8 cellular contexts compared by ENCODE assay signal in genomic region chr2:219279151-219279915, GRCh38. TPM values are rescaled to one million over a fixed set of nuclear protein-coding genes. Genes with fewer than 3 reads are reported as not detected.
A peak's percentile ranks its signal among the peaks of the same experiment; 100 is the strongest.
DNase-seq lines count a peak whose midpoint lies in the region; ATAC-seq and TF ChIP-seq lines count a peak whose summit lies in the region.

DNAJB2 (plus strand) TSS chr2:219279366; CDS start chr2:219279834, 468 bp downstream.

- H3K36me3 Mint-ChIP-seq in endothelial cell (ENCODE audit: low read depth, unreplicated experiment) (peaks cover 19% of the 10 kb centered on the region), mesothelial cell of epicardium (peaks cover 10% of the 10 kb centered on the region)

- H3K27ac Mint-ChIP-seq in endothelial cell (ENCODE audit: unreplicated experiment) = peak within 1 kb of the TSS; percentile 96
- H3K27ac Mint-ChIP-seq in mesothelial cell of epicardium = peak within 1 kb of the TSS; percentile 95

- peaks cover 3% of the 10 kb centered on the region for H3K36me3 ChIP-seq in OCI-LY3 (replicated peaks; ENCODE audit: low read depth, low read length)

- H3K9ac ChIP-seq in OCI-LY3 (ENCODE audit: low read length) = peak within 1 kb of the TSS; percentile 88

- H2AFZ ChIP-seq in OCI-LY3 (ENCODE audit: low read depth, low read length) = peak within 1 kb of the TSS; percentile 82

- H3K4me3 ChIP-seq in OCI-LY3 (ENCODE audit: low read length) = peak within 1 kb of the TSS; percentile 90

- H3K4me1 Mint-ChIP-seq in endothelial cell (ENCODE audit: unreplicated experiment) (peaks cover 26% of the 10 kb centered on the region), mesothelial cell of epicardium (peaks cover 34% of the 10 kb centered on the region)

- H3K79me2 ChIP-seq in OCI-LY3 (ENCODE audit: low read length) = no peaks in the 10 kb centered on the region

- peak; percentile 98 for DNase-seq in D341Med (ENCODE audit: low spot score)
- DNase-seq in HuH-7 (ENCODE audit: low spot score) = peak; percentile 99
- peak; percentile 97 for DNase-seq in activated CD8-positive, alpha-beta memory T cell treated with anti-CD3 and anti-CD28 coated beads, Interleukin-2, amount 50 U/mL, for 48 hours
- DNase-seq in endothelial cell (ENCODE audit: low spot score) = peak; percentile 95
- DNase-seq in mesothelial cell of epicardium (ENCODE audit: low spot score in 2 of 2, unreplicated experiment in 2 of 2) = peak; percentile 96 to 97
- peak; percentile 100 for DNase-seq in stimulated activated CD8-positive, alpha-beta memory T cell treated with anti-CD3 and anti-CD28 coated beads, Interleukin-15, amount 100 ng/mL, for 48 hours (ENCODE audit: low read depth in 2 of 2)

- H3K4me1 ChIP-seq in OCI-LY3 (ENCODE audit: low read length) = peaks cover 11% of the 10 kb centered on the region

- H4K20me1 ChIP-seq in OCI-LY3 (ENCODE audit: insufficient read depth, low read length) = no peaks in the 10 kb centered on the region

- TF ChIP-seq CTCF in OCI-LY3 (IDR thresholded peaks at IDR 0.05; ENCODE audit: low read depth, low read length) (no peak), endothelial cell (IDR thresholded peaks at IDR 0.05; ENCODE audit: unreplicated experiment) (no peak), mesothelial cell of epicardium (IDR thresholded peaks at IDR 0.05; ENCODE audit: unreplicated experiment) (peak; percentile 12)

- H3K27me3 Mint-ChIP-seq in endothelial cell (ENCODE audit: unreplicated experiment) = peaks cover 15% of the 10 kb centered on the region
- H3K27me3 Mint-ChIP-seq in mesothelial cell of epicardium (ENCODE audit: low read depth) = no peaks in the 10 kb centered on the region

- H3K4me3 Mint-ChIP-seq in endothelial cell (ENCODE audit: unreplicated experiment) (peak within 1 kb of the TSS; percentile 91), mesothelial cell of epicardium (peak within 1 kb of the TSS; percentile 85)

- H3K4me2 ChIP-seq in OCI-LY3 (ENCODE audit: low read length) = peak within 1 kb of the TSS; percentile 96

- H3K9me3 Mint-ChIP-seq in endothelial cell (ENCODE audit: unreplicated experiment) (no peaks in the 10 kb centered on the region), mesothelial cell of epicardium (no peaks in the 10 kb centered on the region)

- peak; percentile 85 for ATAC-seq in GM21515 (IDR thresholded peaks at IDR 0.05; ENCODE audit: unreplicated experiment)

- H3K9me3 ChIP-seq in OCI-LY3 (ENCODE audit: insufficient read depth, low read length) = no peaks in the 10 kb centered on the region

- no peaks in the 10 kb centered on the region for H3K27me3 ChIP-seq in OCI-LY3 (ENCODE audit: low read depth, low read length)

- peak within 1 kb of the TSS; percentile 90 for H3K27ac ChIP-seq in OCI-LY3 (ENCODE audit: low read length)

RNA-seq across cellular contexts. Expression of gene DNAJB2, which starts in this region (rescaled TPM):
- 64.3 TPM for total RNA-seq in endothelial cell (ENCODE audit: unreplicated experiment)
- total RNA-seq in mesothelial cell of epicardium = 39.7 to 47.8 TPM (median 43.4 TPM) in 3 replicates

Comparison
In these comparisons a context has a peak if more than half of its experiments do, and no peak if none do; other contexts are left out.
1. Peak in every context shown above with its lines: DNase-seq, ATAC-seq, H3K4me3 ChIP-seq and H3K27ac ChIP-seq.